In genomic region chr12:111723646-111724360, GRCh38 we compare ENCODE assay signal across 1 cellular context. TPM values are rescaled to one million over a fixed set of nuclear protein-coding genes. Genes with fewer than 3 reads are reported as not detected.
"Had no signal": no experiment of that assay in that cellular context is flagged by ENCODE, and none has a peak within 500 bp of the region (broad histone marks: within the 10 kb centered on the region; RNA-seq: fewer than 3 reads in every experiment).

No MANE protein-coding gene starts in this region.

RNA-seq across cellular contexts. Expression of gene ALDH2, which starts 42.9 kb away (rescaled TPM):
- polyA plus RNA-seq: mammary epithelial cell had no signal
